12 cellular contexts compared by ENCODE assay signal in genomic region chr12:70920251-70920851, GRCh38. TPM values are rescaled to one million over a fixed set of nuclear protein-coding genes. Genes with fewer than 3 reads are reported as not detected.
A peak's percentile ranks its signal among the peaks of the same experiment; 100 is the strongest.
DNase-seq lines count a peak whose midpoint lies in the region; ATAC-seq, FAIRE-seq and TF ChIP-seq lines count a peak whose summit lies in the region.
"Had no signal": no experiment of that assay in that cellular context is flagged by ENCODE, and none has a peak within 500 bp of the region (broad histone marks: within the 10 kb centered on the region; RNA-seq: fewer than 3 reads in every experiment).

TSS of gene PTPRR (minus strand) at chr12:70920738. CDS start at chr12:70920390, 348 bp downstream.

- no peak within 1 kb of the TSS for H2BK120ac ChIP-seq in mesendoderm (ENCODE audit: low read depth, low read length)

- no peak within 1 kb of the TSS for H2BK15ac ChIP-seq in mesendoderm (replicated peaks; ENCODE audit: low read depth)

- CTCF ChIA-PET in K562 (lab: Yijun Ruan, JAX; ENCODE audit: low intra/inter-chr PET ratio) = no interaction called here

- TF ChIP-seq CTCF in cardiac muscle cell (IDR thresholded peaks at IDR 0.05; ENCODE audit: low read depth, low read length) = no peak
- TF ChIP-seq CTCF in right atrium auricular region (IDR thresholded peaks at IDR 0.05) = no peak
- TF ChIP-seq CTCF in K562 (IDR thresholded peaks at IDR 0.05 in 2 of 3, conservative IDR thresholded peaks at IDR 0.05 in 1 of 3; ENCODE audit: insufficient read depth in 2 of 3, low read depth in 1 of 3, low read length in 3 of 3) = no peak
- no peak for TF ChIP-seq CTCF in MM.1S (IDR thresholded peaks at IDR 0.05; ENCODE audit: low read length)

- intact Hi-C loops in K562 (cut with micrococcal nuclease) = no loop called here

- H4K20me1 ChIP-seq in K562 (replicated peaks; ENCODE audit: control insufficient read depth, insufficient read depth, low read length) = no peaks in the 10 kb centered on the region
- no peaks in the 10 kb centered on the region for H4K20me1 ChIP-seq in MM.1S (ENCODE audit: insufficient read depth, low read length)

- H4K5ac ChIP-seq in mesendoderm (ENCODE audit: low read length) = no peak within 1 kb of the TSS

- POLR2A ChIA-PET in K562 (lab: Yijun Ruan, JAX) = no interaction called here

- H3K4me3 ChIP-seq in cardiac muscle cell = peak within 1 kb of the TSS; percentile 4
- H3K4me3 ChIP-seq in right atrium auricular region = peak within 1 kb of the TSS in 1 of 2 donors; percentile 13
- no peak within 1 kb of the TSS for H3K4me3 ChIP-seq in K562
- no peak within 1 kb of the TSS for H3K4me3 ChIP-seq in mesendoderm (ENCODE audit: low read length)
- H3K4me3 ChIP-seq in MM.1S (ENCODE audit: low read length) = no peak within 1 kb of the TSS
- H3K4me3 ChIP-seq: GM23248 had no signal

- H4K8ac ChIP-seq in mesendoderm (ENCODE audit: low read depth, low read length) = no peak within 1 kb of the TSS

- FAIRE-seq in K562 (lab: Jason Lieb, UNC) = no peak
- FAIRE-seq in urothelium cell line (lab: Jason Lieb, UNC) = no peak

- no TSS peak for BruUV-seq in K562 (replicated peaks; lab: Mats Ljungman, UMichigan)

- TF ChIP-seq EP300 in K562 (IDR thresholded peaks at IDR 0.05; ENCODE audit: low read length) = no peak

- peak within 1 kb of the TSS; percentile 28 for H3K56ac ChIP-seq in mesendoderm (ENCODE audit: low read length)

- TF ChIP-seq POLR2A in K562 (conservative IDR thresholded peaks at IDR 0.05) = no peak

- no peaks in the 10 kb centered on the region for H3K9me3 ChIP-seq in cardiac muscle cell (ENCODE audit: low read depth)
- no peaks in the 10 kb centered on the region for H3K9me3 ChIP-seq in right atrium auricular region
- H3K9me3 ChIP-seq in K562 (replicated peaks; ENCODE audit: control insufficient read depth, insufficient read depth, low read depth, low read length) = no peaks in the 10 kb centered on the region
- no peaks in the 10 kb centered on the region for H3K9me3 ChIP-seq in MM.1S (replicated peaks; ENCODE audit: insufficient read depth, low read length)
- H3K9me3 ChIP-seq: neutrophil had no signal

- H3K4me1 ChIP-seq in cardiac muscle cell (ENCODE audit: low read depth) (no peaks in the 10 kb centered on the region), right atrium auricular region (peaks cover 0 to 8% of the 10 kb centered on the region in 2 donors), K562 (replicated peaks in 1 of 2; ENCODE audit: control insufficient read depth in 2 of 2, insufficient read depth in 2 of 2, low read length in 2 of 2) (no peaks in the 10 kb centered on the region), mesendoderm (ENCODE audit: control insufficient read depth, low read depth, low read length) (no peaks in the 10 kb centered on the region), MM.1S (ENCODE audit: low read length) (no peaks in the 10 kb centered on the region)

- H3K23ac ChIP-seq in mesendoderm (ENCODE audit: low read length) = no peak within 1 kb of the TSS

- ATAC-seq in K562 (no peak), GM18511 (IDR thresholded peaks at IDR 0.05; ENCODE audit: unreplicated experiment) (no peak)

- DNase-seq in cardiac muscle cell (ENCODE audit: low read depth in 1 of 2, low spot score in 1 of 2) = peak; percentile 26 to 63
- no peak for DNase-seq in right atrium auricular region (ENCODE audit: low spot score)
- DNase-seq in K562 (ENCODE audit: extremely low read depth in 1 of 4, low spot score in 3 of 4) = no peak
- DNase-seq in mesendoderm = peak; percentile 65
- DNase-seq in urothelium cell line (ENCODE audit: low spot score) = peak; percentile 3
- no peak for DNase-seq in NCI-H2107 (lab: John Stamatoyannopoulos, UW)
- no peak for DNase-seq in MM.1S
- DNase-seq: activated T-cell treated with anti-CD3 and anti-CD28 coated beads, Interleukin-2, amount 50 U/mL, for 1 hour had no signal

- H3K4ac ChIP-seq in mesendoderm (ENCODE audit: low read depth, low read length) = no peak within 1 kb of the TSS

- H3K9ac ChIP-seq in K562 (ENCODE audit: insufficient read depth in 1 of 2, low read depth in 2 of 2, low read length in 2 of 2) = no peak within 1 kb of the TSS
- no peak within 1 kb of the TSS for H3K9ac ChIP-seq in mesendoderm (ENCODE audit: low read length)
- H3K9ac ChIP-seq in MM.1S (ENCODE audit: low read length) = no peak within 1 kb of the TSS
- H3K9ac ChIP-seq: GM23248 had no signal

- H3K79me2 ChIP-seq in K562 (ENCODE audit: control insufficient read depth, insufficient read depth, low read length) (no peaks in the 10 kb centered on the region), mesendoderm (ENCODE audit: control insufficient read depth, insufficient read depth, low read length) (no peaks in the 10 kb centered on the region), MM.1S (ENCODE audit: low read length) (no peaks in the 10 kb centered on the region)

- H3K18ac ChIP-seq in mesendoderm (ENCODE audit: low read length) = no peak within 1 kb of the TSS

- H3K9me1 ChIP-seq in K562 (ENCODE audit: control insufficient read depth, insufficient read depth, low read length) = no peaks in the 10 kb centered on the region

- H3K9me2 ChIP-seq in MM.1S (replicated peaks; ENCODE audit: insufficient read depth, low read length) = no peaks in the 10 kb centered on the region

- H3K27ac ChIP-seq in cardiac muscle cell (no peak within 1 kb of the TSS), right atrium auricular region (no peak within 1 kb of the TSS), K562 (ENCODE audit: extremely low read depth, low read depth, low read length) (no peak within 1 kb of the TSS), mesendoderm (ENCODE audit: low read depth, low read length) (no peak within 1 kb of the TSS), MM.1S (ENCODE audit: low read length) (no peak within 1 kb of the TSS)
- H3K27ac ChIP-seq: GM23248, neutrophil had no signal

- no peak within 1 kb of the TSS for H2BK5ac ChIP-seq in mesendoderm (ENCODE audit: low read length)

- H2AFZ ChIP-seq in K562 (ENCODE audit: low read depth, low read length) (no peak within 1 kb of the TSS), MM.1S (ENCODE audit: low read length) (no peak within 1 kb of the TSS)
- H2AFZ ChIP-seq: GM23248 had no signal

- H3K79me1 ChIP-seq in mesendoderm (ENCODE audit: low read length) = no peaks in the 10 kb centered on the region

- TF ChIP-seq RAD21 in K562 (CRISPR knock-in tag; conservative IDR thresholded peaks at IDR 0.05 in 1 of 2, IDR thresholded peaks at IDR 0.05 in 1 of 2) = no peak

- no peaks in the 10 kb centered on the region for H3F3A ChIP-seq in MM.1S (ENCODE audit: insufficient read depth, low read length)

- H3K36me3 ChIP-seq in cardiac muscle cell (no peaks in the 10 kb centered on the region), right atrium auricular region (no peaks in the 10 kb centered on the region), K562 (ENCODE audit: control insufficient read depth, insufficient read depth, low read length) (no peaks in the 10 kb centered on the region), mesendoderm (ENCODE audit: control insufficient read depth, insufficient read depth, low read length) (no peaks in the 10 kb centered on the region), MM.1S (replicated peaks; ENCODE audit: insufficient read depth, low read length) (no peaks in the 10 kb centered on the region)
- H3K36me3 ChIP-seq: neutrophil had no signal

- 3% methylated on average over 25 of the region's 29 CpGs for WGBS in K562 (ENCODE audit: insufficient coverage, low coverage, missing lambda C conversion rate)
- no CpG with 5 or more reads among the region's 29 CpGs for WGBS in mesendoderm (ENCODE audit: extremely low coverage, insufficient coverage, low lambda C conversion rate)

- H2AK5ac ChIP-seq in mesendoderm (ENCODE audit: low read length) = no peak within 1 kb of the TSS

- in situ Hi-C loops in K562 (cut with MboI) = no loop called here

- H3K27me3 ChIP-seq in cardiac muscle cell = peaks cover 12% of the 10 kb centered on the region
- no peaks in the 10 kb centered on the region for H3K27me3 ChIP-seq in right atrium auricular region
- peaks cover 0 to 16% of the 10 kb centered on the region in 2 experiments; a peak in 2 of 5 replicates for H3K27me3 ChIP-seq in K562 (ENCODE audit: control insufficient read depth in 2 of 2, insufficient read depth in 2 of 2, low read length in 2 of 2)
- H3K27me3 ChIP-seq in mesendoderm (ENCODE audit: insufficient read depth, low read length, poor library complexity) = no peaks in the 10 kb centered on the region
- H3K27me3 ChIP-seq in MM.1S (replicated peaks; ENCODE audit: insufficient read depth, low read length) = no peaks in the 10 kb centered on the region

- H3K4me2 ChIP-seq in K562 (ENCODE audit: insufficient read depth, low read length) (no peak within 1 kb of the TSS), mesendoderm (ENCODE audit: low read length) (peak within 1 kb of the TSS; percentile 64), MM.1S (ENCODE audit: low read depth, low read length) (no peak within 1 kb of the TSS)

TF ChIP-seq in K562, 482 proteins besides CTCF, POLR2A, EP300 and RAD21 (continues in another document):
- TF ChIP-seq KLF1 (tag; IDR thresholded peaks at IDR 0.05) (no peak), MCM5 (IDR thresholded peaks at IDR 0.05; ENCODE audit: low read depth) (no peak), KHSRP (IDR thresholded peaks at IDR 0.05) (no peak), ZNF436 (CRISPR knock-in tag; IDR thresholded peaks at IDR 0.05) (no peak)

RNA-seq across cellular contexts. Expression of gene PTPRR, which starts in this region (rescaled TPM):
- total RNA-seq in cardiac muscle cell = not detected in 2 replicates
- polyA plus RNA-seq in cardiac muscle cell = not detected in 2 replicates
- total RNA-seq in right atrium auricular region = under 1 TPM; 0.37 to 0.51 TPM
- total RNA-seq in K562 (2011; cell fraction: chromatin; rRNA removed; ENCODE audit: low replicate concordance) = 9.3 and 22.3 TPM in 2 replicates
- total RNA-seq in K562 (2011; cell fraction: nucleolus; rRNA removed) = 3.3 and 6.4 TPM in 2 replicates
- total RNA-seq in K562 (2011; cell fraction: nucleoplasm; rRNA removed) = 10.3 and 11.4 TPM in 2 replicates
- total RNA-seq in K562 (2014; rRNA removed) = 8.6 and 10.0 TPM in 2 replicates
- total RNA-seq in K562 (2014; rRNA removed; fragmentation: Illumina TruSeq; extraction: Trizol) = 12.3 and 15.5 TPM in 2 replicates
- 13.2 and 14.3 TPM in 2 replicates for total RNA-seq in K562 (2015; rRNA removed; fragmentation: Illumina TruSeq; extraction: Trizol)
- 8.7 and 8.8 TPM in 2 replicates for total RNA-seq in K562 (2021)
- polyA plus RNA-seq in K562 (2011; rRNA removed) = 2.8 and 6.6 TPM in 2 replicates
- polyA plus RNA-seq in K562 (2011; cell fraction: cytosol; rRNA removed) = 1.3 and 1.6 TPM in 2 replicates
- polyA plus RNA-seq in K562 (2011; cell fraction: nucleus; rRNA removed) = 1.9 and 2.3 TPM in 2 replicates
- polyA plus RNA-seq in K562 (2012) = 17.6 and 27.2 TPM in 2 replicates
- polyA plus RNA-seq in K562 (2014; fragmentation: Illumina TruSeq; extraction: Trizol) = 12.4 and 13.7 TPM in 2 replicates
- 10 to 100 TPM; 34.0 to 41.7 TPM for polyA plus RNA-seq in K562 (2014; fragmentation: Nextera tagmentation; extraction: Ambion mirVana)
- 10.0 and 10.3 TPM in 2 replicates for polyA plus RNA-seq in K562 (2014; rRNA removed)
- 4.5 and 7.6 TPM in 2 replicates for polyA minus RNA-seq in K562 (2011; rRNA and poly(A)+ RNA removed)
- 0.76 and 1.4 TPM in 2 replicates for polyA minus RNA-seq in K562 (2011; cell fraction: cytosol; rRNA and poly(A)+ RNA removed)
- polyA minus RNA-seq in K562 (2011; cell fraction: nucleus; rRNA and poly(A)+ RNA removed) = 2.2 and 3.1 TPM in 2 replicates
- polyA plus RNA-seq in mesendoderm (2013, experiment 1 of 2) = 0.07 TPM
- 0.08 TPM for polyA plus RNA-seq in mesendoderm (2013, experiment 2 of 2)
- polyA plus RNA-seq: IgD-negative memory B cell had no signal

Comparison
In these comparisons a context has a peak if more than half of its experiments do, and no peak if none do; other contexts are left out.
1. Peak in DNase-seq and H3K4me3 ChIP-seq in cardiac muscle cell; RNA of the gene not detected or under 1 TPM.
2. DNase-seq: peak in mesendoderm (single experiment) and urothelium cell line (single experiment); none in right atrium auricular region (single experiment), K562 (0 of 4), NCI-H2107 (single experiment) and MM.1S (single experiment).